19 cellular contexts compared by ENCODE assay signal in the genomic region with DNA sequence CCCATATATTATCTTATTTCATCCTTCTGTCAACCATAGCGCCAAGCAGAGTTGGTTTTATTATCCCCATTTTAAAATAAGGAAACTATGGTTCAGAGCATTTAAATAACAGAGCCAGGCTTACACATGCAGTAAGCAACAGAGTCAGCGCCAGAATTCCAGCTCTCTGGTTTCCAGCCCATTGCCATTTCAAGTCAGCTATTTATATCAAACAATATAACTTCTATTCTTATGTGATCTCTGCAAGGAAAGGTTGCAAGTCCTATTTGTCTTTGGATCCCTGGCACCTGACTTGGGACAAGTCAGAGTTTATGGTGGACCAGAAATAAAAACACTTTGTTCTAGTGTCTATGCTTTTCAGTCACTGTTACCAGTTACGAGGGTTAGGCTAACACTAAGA.
"Had no signal": no experiment of that assay in that cellular context is flagged by ENCODE, and none has a peak within 500 bp of the region (broad histone marks: within the 10 kb centered on the region; RNA-seq: fewer than 3 reads in every experiment).

No MANE protein-coding gene starts in this region.

- ATAC-seq: activated naive CD4-positive, alpha-beta T cell treated with anti-CD3 and anti-CD28 coated beads, Interleukin-2, amount 50 U/mL, for 72 hours; activated T-cell treated with anti-CD3 and anti-CD28 coated beads, Interleukin-2, amount 50 U/mL, for 72 hours; body of pancreas; esophagus mucosa; left lung; T-helper 17 cell had no signal

- H3K4me3 ChIP-seq: body of pancreas, colonic mucosa, left lung, tibial artery, uterus had no signal

- H3K9me3 ChIP-seq: body of pancreas, colonic mucosa, left lung, tibial artery, uterus had no signal

- H3K27ac ChIP-seq: colonic mucosa, left lung, uterus had no signal

- H3K4me1 ChIP-seq: body of pancreas, colonic mucosa, left lung, uterus had no signal

- DNase-seq: activated B cell treated with CpG ODN at 0.5 μM for 24 hours; activated CD4-positive, alpha-beta T cell treated with anti-CD3 and anti-CD28 coated beads, Interleukin-2, amount 10 ng/mL, durations not matched to agents 7 days and 5 days; activated CD8-positive, alpha-beta memory T cell treated with anti-CD3 and anti-CD28 coated beads, Interleukin-2, amount 50 U/mL, for 48 hours; activated gamma-delta T cell; activated T-cell treated with anti-CD3 and anti-CD28 coated beads, Interleukin-2, amount 50 U/mL, for 72 hours; body of pancreas; central memory CD4-positive, alpha-beta T cell; colonic mucosa; head of caudate nucleus; left lung; nephron progenitor cell; occipital lobe; stimulated activated CD4-positive, alpha-beta T cell treated with anti-CD3 and anti-CD28 coated beads, Interleukin-12 subunit alpha, Interleukin-12 subunit beta, amount 100 ng/mL, for 4 hours; stimulated activated CD4-positive, alpha-beta T cell treated with anti-CD3 and anti-CD28 coated beads, Interleukin-2, amount 100 ng/mL, for 24 hours; T-helper 17 cell; tibial artery; uterus had no signal

- H3K36me3 ChIP-seq: colonic mucosa, left lung, tibial artery, uterus had no signal

- H3K27me3 ChIP-seq: body of pancreas, colonic mucosa, left lung, tibial artery, uterus had no signal
